Comparison of ENCODE assay signal across 9 cellular contexts in the genomic region with DNA sequence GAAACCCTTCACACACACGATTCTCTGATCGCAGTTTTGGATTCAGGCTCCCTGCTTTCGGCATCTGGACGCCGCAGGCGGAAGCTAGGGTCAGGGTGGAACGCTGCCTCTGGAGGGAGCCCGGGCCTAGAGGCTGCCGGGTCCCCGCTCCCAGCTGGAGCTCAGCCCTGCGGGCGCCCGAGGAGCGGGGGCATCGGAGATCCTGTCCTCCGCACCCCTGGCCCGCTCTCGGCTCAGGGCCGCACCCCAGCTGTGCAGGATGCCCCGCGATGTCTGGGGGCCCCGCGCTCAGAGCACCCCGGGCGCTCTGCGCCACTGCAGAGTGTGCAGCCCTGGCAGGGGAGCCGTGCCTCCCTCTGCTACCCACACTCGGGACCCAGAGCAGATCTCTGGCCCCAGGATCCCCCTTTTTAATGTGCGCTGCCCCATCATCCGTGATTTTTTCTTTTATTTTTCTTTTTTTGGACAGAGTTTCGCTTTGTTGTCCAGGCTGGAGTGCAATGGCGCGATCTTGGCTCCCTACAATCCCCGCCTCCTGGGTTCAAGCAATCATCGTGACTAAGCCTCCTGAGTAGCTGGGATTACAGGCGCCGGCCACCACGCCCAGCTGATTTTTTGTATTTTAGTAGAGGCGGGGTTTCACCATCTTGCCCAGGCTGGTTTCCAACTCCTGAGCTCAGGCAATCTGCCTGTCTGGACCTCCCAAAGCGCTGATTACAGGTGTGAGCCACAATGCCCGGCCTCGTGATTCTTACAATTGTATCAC. TPM values are rescaled to one million over a fixed set of nuclear protein-coding genes. Genes with fewer than 3 reads are reported as not detected.
DNase-seq lines count a peak whose midpoint lies in the region; TF ChIP-seq lines count a peak whose summit lies in the region.
"Had no signal": no experiment of that assay in that cellular context is flagged by ENCODE, and none has a peak within 500 bp of the region (broad histone marks: within the 10 kb centered on the region; RNA-seq: fewer than 3 reads in every experiment).

No MANE protein-coding gene starts in this region.

- H3K9me3 ChIP-seq in mucosa of rectum (ENCODE audit: control insufficient read depth in 2 of 2, low read length in 2 of 2) (no peaks in the 10 kb centered on the region), Peyer's patch (no peaks in the 10 kb centered on the region)

- H3K27ac ChIP-seq in mucosa of rectum (ENCODE audit: low read depth in 2 of 2, low read length in 2 of 2): no peak overlapping the region
- no peak overlapping the region for H3K27ac ChIP-seq in Peyer's patch

- H3K4me3 ChIP-seq in choroid plexus epithelial cell (ENCODE audit: low read depth, low read length) (peak overlapping the region; percentile 50), mucosa of rectum (ENCODE audit: low read length in 2 of 2) (peak overlapping the region; percentile 62 to 63), Peyer's patch (peak overlapping the region in 2 of 4 donors; percentile 19 to 46)

- H3K4me1 ChIP-seq in mucosa of rectum (ENCODE audit: control insufficient read depth in 2 of 2, insufficient read depth in 2 of 2, low read length in 2 of 2) (no peaks in the 10 kb centered on the region), Peyer's patch (no peaks in the 10 kb centered on the region)

- TF ChIP-seq CTCF in AG09319 (IDR thresholded peaks at IDR 0.05; ENCODE audit: low read depth, low read length) (peak; percentile 16), choroid plexus epithelial cell (conservative IDR thresholded peaks at IDR 0.05; ENCODE audit: low read depth, low read length) (no peak), GM13977 (IDR thresholded peaks at IDR 0.05; ENCODE audit: extremely low read depth, insufficient read depth, missing control alignments) (no peak), Peyer's patch (IDR thresholded peaks at IDR 0.05) (peak in 1 of 6 experiments; percentile 6)

- H3K27me3 ChIP-seq in mucosa of rectum (ENCODE audit: control insufficient read depth in 2 of 2, insufficient read depth in 2 of 2, low read length in 2 of 2): no peaks in the 10 kb centered on the region
- peaks cover 0 to 5% of the 10 kb centered on the region in 2 donors for H3K27me3 ChIP-seq in Peyer's patch

- TF ChIP-seq POLR2A in Peyer's patch (IDR thresholded peaks at IDR 0.05): no peak

- H3K36me3 ChIP-seq in mucosa of rectum (ENCODE audit: control insufficient read depth in 2 of 2, insufficient read depth in 2 of 2, low read length in 2 of 2) (no peaks in the 10 kb centered on the region), Peyer's patch (no peaks in the 10 kb centered on the region)

- DNase-seq in AG09319 (ENCODE audit: extremely low read depth, low read depth): peak; percentile 11
- DNase-seq in LoVo (ENCODE audit: low spot score): peak; percentile 49
- DNase-seq in choroid plexus epithelial cell (ENCODE audit: low read depth): peak; percentile 31
- no peak for DNase-seq in GM13977 (ENCODE audit: low spot score)
- DNase-seq in activated CD8-positive, alpha-beta memory T cell treated with anti-CD3 and anti-CD28 coated beads, Interleukin-2, amount 50 U/mL, for 48 hours: no peak
- no peak for DNase-seq in Peyer's patch
- no peak for DNase-seq in dermis blood vessel endothelial cell
- DNase-seq: GDM1 had no signal

- H3K9ac ChIP-seq in mucosa of rectum (ENCODE audit: low read depth in 1 of 2, low read length in 2 of 2): peak overlapping the region in 1 of 2 donors; percentile 33

- in situ Hi-C loops in GM13977 (cut with MboI; ENCODE audit: low pct_unique_long_range_greater_than_20kb, low sequenced_read_pairs, unreplicated experiment): no loop called here

RNA-seq across cellular contexts. Expression of gene TUBA3E, which starts 54.8 kb away (rescaled TPM):
- not detected for total RNA-seq in Peyer's patch
- not detected in 2 replicates for total RNA-seq in dermis blood vessel endothelial cell

Comparison
In these comparisons a context has a peak if more than half of its experiments do, and no peak if none do; other contexts are left out.
1. DNase-seq: peak in AG09319 (single experiment), LoVo (single experiment) and choroid plexus epithelial cell (single experiment); none in GM13977 (single experiment), activated CD8-positive, alpha-beta memory T cell treated with anti-CD3 and anti-CD28 coated beads, Interleukin-2, amount 50 U/mL, for 48 hours (single experiment), Peyer's patch (0 of 3) and dermis blood vessel endothelial cell (single experiment).